Comparison of ENCODE assay signal across 1 cellular context in genomic region chr10:100373298-100374136, GRCh38.
TF ChIP-seq lines count a peak whose summit lies in the region.

No MANE protein-coding gene starts in this region.

TF ChIP-seq in HepG2, 621 proteins besides CTCF, POLR2A, EP300 and RAD21 (continued from another document and continues in another):
- TF ChIP-seq TERF1 (CRISPR knock-in tag; IDR thresholded peaks at IDR 0.05): no peak
- peak; percentile 89 for TF ChIP-seq MEF2D (CRISPR knock-in tag; IDR thresholded peaks at IDR 0.05)
- TF ChIP-seq KDM3A (CRISPR knock-in tag; IDR thresholded peaks at IDR 0.05; ENCODE audit: low read depth): no peak
- TF ChIP-seq MTA1 (CRISPR knock-in tag; IDR thresholded peaks at IDR 0.05; ENCODE audit: borderline replicate concordance): no peak
- TF ChIP-seq, protein P1, sequence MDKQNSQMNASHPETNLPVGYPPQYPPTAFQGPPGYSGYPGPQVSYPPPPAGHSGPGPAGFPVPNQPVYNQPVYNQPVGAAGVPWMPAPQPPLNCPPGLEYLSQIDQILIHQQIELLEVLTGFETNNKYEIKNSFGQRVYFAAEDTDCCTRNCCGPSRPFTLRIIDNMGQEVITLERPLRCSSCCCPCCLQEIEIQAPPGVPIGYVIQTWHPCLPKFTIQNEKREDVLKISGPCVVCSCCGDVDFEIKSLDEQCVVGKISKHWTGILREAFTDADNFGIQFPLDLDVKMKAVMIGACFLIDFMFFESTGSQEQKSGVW (CRISPR knock-in tag; IDR thresholded peaks at IDR 0.05; ENCODE audit: borderline replicate concordance): no peak
- no peak for TF ChIP-seq ZKSCAN8 (CRISPR knock-in tag; IDR thresholded peaks at IDR 0.05; ENCODE audit: borderline replicate concordance)
- no peak for TF ChIP-seq ZNF570 (CRISPR knock-in tag; IDR thresholded peaks at IDR 0.05; ENCODE audit: borderline replicate concordance)
- TF ChIP-seq ZC3H4 (CRISPR knock-in tag; IDR thresholded peaks at IDR 0.05; ENCODE audit: borderline replicate concordance): peak; percentile 79
- peak; percentile 84; the same call in 1 of the 2 replicates for TF ChIP-seq ZNF589 (CRISPR knock-in tag; conservative IDR thresholded peaks at IDR 0.05)
- TF ChIP-seq ZNF550 (CRISPR knock-in tag; IDR thresholded peaks at IDR 0.05; ENCODE audit: borderline replicate concordance): no peak
- TF ChIP-seq RFXAP (CRISPR knock-in tag; IDR thresholded peaks at IDR 0.05; ENCODE audit: borderline replicate concordance): 0 out of 2 replicates have a peak, but pooled peaks have one; percentile 47
- TF ChIP-seq KDM4B (CRISPR knock-in tag; IDR thresholded peaks at IDR 0.05): peak; percentile 41
- no peak for TF ChIP-seq FOXP1 (IDR thresholded peaks at IDR 0.05)
- TF ChIP-seq FOXP1 (CRISPR knock-in tag; IDR thresholded peaks at IDR 0.05): no peak; the same call in none of the 2 replicates
- TF ChIP-seq HMGXB3 (CRISPR knock-in tag; IDR thresholded peaks at IDR 0.05; ENCODE audit: borderline replicate concordance): peak; percentile 70; the same call in 1 of the 2 replicates
- TF ChIP-seq ZNF569 (CRISPR knock-in tag; IDR thresholded peaks at IDR 0.05; ENCODE audit: borderline replicate concordance): no peak
- no peak; the same call in 1 of the 2 replicates for TF ChIP-seq HMG20A (CRISPR knock-in tag; IDR thresholded peaks at IDR 0.05; ENCODE audit: borderline replicate concordance)
- TF ChIP-seq NR2F1 (CRISPR knock-in tag; IDR thresholded peaks at IDR 0.05): no peak
- no peak for TF ChIP-seq SATB2 (CRISPR knock-in tag; IDR thresholded peaks at IDR 0.05)
- TF ChIP-seq NKX3-1 (CRISPR knock-in tag; IDR thresholded peaks at IDR 0.05): peak; percentile 28
- TF ChIP-seq NFE2L1 (CRISPR knock-in tag; IDR thresholded peaks at IDR 0.05; ENCODE audit: borderline replicate concordance): no peak
- TF ChIP-seq SNAPC4 (CRISPR knock-in tag; IDR thresholded peaks at IDR 0.05): no peak
- TF ChIP-seq RFX5 (IDR thresholded peaks at IDR 0.05; ENCODE audit: low read depth, low read length): peak; percentile 52; the same call in 1 of the 2 replicates
- TF ChIP-seq ZBTB38 (CRISPR knock-in tag; IDR thresholded peaks at IDR 0.05): 0 out of 2 replicates have a peak, but pooled peaks have one; percentile 40
- TF ChIP-seq ZNF574 (CRISPR knock-in tag; IDR thresholded peaks at IDR 0.05): peak; percentile 70
- TF ChIP-seq ZSCAN12 (CRISPR knock-in tag; IDR thresholded peaks at IDR 0.05): no peak
- TF ChIP-seq, protein P2, sequence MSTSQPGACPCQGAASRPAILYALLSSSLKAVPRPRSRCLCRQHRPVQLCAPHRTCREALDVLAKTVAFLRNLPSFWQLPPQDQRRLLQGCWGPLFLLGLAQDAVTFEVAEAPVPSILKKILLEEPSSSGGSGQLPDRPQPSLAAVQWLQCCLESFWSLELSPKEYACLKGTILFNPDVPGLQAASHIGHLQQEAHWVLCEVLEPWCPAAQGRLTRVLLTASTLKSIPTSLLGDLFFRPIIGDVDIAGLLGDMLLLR (CRISPR knock-in tag; IDR thresholded peaks at IDR 0.05): no peak
- TF ChIP-seq, protein P3, sequence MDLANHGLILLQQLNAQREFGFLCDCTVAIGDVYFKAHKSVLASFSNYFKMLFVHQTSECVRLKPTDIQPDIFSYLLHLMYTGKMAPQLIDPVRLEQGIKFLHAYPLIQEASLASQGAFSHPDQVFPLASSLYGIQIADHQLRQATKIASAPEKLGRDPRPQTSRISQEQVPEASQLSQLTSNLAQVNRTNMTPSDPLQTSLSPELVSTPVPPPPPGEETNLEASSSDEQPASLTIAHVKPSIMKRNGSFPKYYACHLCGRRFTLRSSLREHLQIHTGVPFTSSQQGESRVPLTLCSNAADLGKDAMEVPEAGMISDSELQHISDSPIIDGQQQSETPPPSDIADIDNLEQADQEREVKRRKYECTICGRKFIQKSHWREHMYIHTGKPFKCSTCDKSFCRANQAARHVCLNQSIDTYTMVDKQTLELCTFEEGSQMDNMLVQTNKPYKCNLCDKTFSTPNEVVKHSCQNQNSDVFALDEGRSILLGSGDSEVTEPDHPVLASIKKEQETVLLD (CRISPR knock-in tag; IDR thresholded peaks at IDR 0.05; ENCODE audit: low read depth): 0 out of 2 replicates have a peak, but pooled peaks have one; percentile 48
- TF ChIP-seq PHF20 (CRISPR knock-in tag; IDR thresholded peaks at IDR 0.05): peak; percentile 32; the same call in 1 of the 2 replicates
- TF ChIP-seq TAF15 (IDR thresholded peaks at IDR 0.05; ENCODE audit: low read depth, low read length, poor library complexity, severe bottlenecking): no peak
- no peak for TF ChIP-seq ZNF75D (CRISPR knock-in tag; IDR thresholded peaks at IDR 0.05; ENCODE audit: borderline replicate concordance)
- TF ChIP-seq ZNF501 (CRISPR knock-in tag; IDR thresholded peaks at IDR 0.05): peak; percentile 92
- no peak for TF ChIP-seq CENPT (CRISPR knock-in tag; IDR thresholded peaks at IDR 0.05; ENCODE audit: low read depth)
- peak; percentile 99 for TF ChIP-seq CEBPG (CRISPR knock-in tag; IDR thresholded peaks at IDR 0.05)
- peak; percentile 53; the same call in 1 of the 2 replicates for TF ChIP-seq ZBTB7A (CRISPR knock-in tag; IDR thresholded peaks at IDR 0.05)
- TF ChIP-seq HNRNPLL (IDR thresholded peaks at IDR 0.05; ENCODE audit: low read depth, low read length, poor library complexity, severe bottlenecking): peak; percentile 29
- TF ChIP-seq ZNF34 (CRISPR knock-in tag; IDR thresholded peaks at IDR 0.05; ENCODE audit: borderline replicate concordance): peak; percentile 77; the same call in 1 of the 2 replicates
- TF ChIP-seq SNAI1 (CRISPR knock-in tag; IDR thresholded peaks at IDR 0.05; ENCODE audit: borderline replicate concordance): peak; percentile 39; the same call in 1 of the 2 replicates
- peak; percentile 47; the same call in 1 of the 2 replicates for TF ChIP-seq ARNT2 (CRISPR knock-in tag; IDR thresholded peaks at IDR 0.05; ENCODE audit: low read depth)
- TF ChIP-seq SIN3A (IDR thresholded peaks at IDR 0.05; ENCODE audit: borderline replicate concordance, low read depth, low read length): no peak; the same call in 1 of the 2 replicates
- TF ChIP-seq MAF1 (CRISPR knock-in tag; IDR thresholded peaks at IDR 0.05; ENCODE audit: borderline replicate concordance): no peak; the same call in 1 of the 2 replicates
- TF ChIP-seq XRCC5 (optimal IDR thresholded peaks at IDR 0.05; ENCODE audit: low read length): no peak
- TF ChIP-seq MLX (CRISPR knock-in tag; IDR thresholded peaks at IDR 0.05): 0 out of 2 replicates have a peak, but pooled peaks have one; percentile 48
- TF ChIP-seq ZBTB7B (CRISPR knock-in tag; IDR thresholded peaks at IDR 0.05): peak; percentile 61; the same call in 1 of the 2 replicates
- peak; percentile 9; the same call in 1 of the 2 replicates for TF ChIP-seq MIER3 (CRISPR knock-in tag; IDR thresholded peaks at IDR 0.05; ENCODE audit: borderline replicate concordance)
